Comparison of ENCODE assay signal across 1 cellular context in genomic region chr6:42105714-42106662, GRCh38.
TF ChIP-seq lines count a peak whose summit lies in the region.

No MANE protein-coding gene starts in this region.

TF ChIP-seq in HepG2, 621 proteins besides CTCF, POLR2A, EP300 and RAD21 (continued from another document):
- TF ChIP-seq SRY (CRISPR knock-in tag; IDR thresholded peaks at IDR 0.05) (0 out of 2 replicates have a peak, but pooled peaks have one; percentile 5), PHF20 (CRISPR knock-in tag; IDR thresholded peaks at IDR 0.05) (no peak), KDM5B (CRISPR knock-in tag; IDR thresholded peaks at IDR 0.05; ENCODE audit: borderline replicate concordance) (0 out of 2 replicates have a peak, but pooled peaks have one; percentile 4), RXRA (CRISPR knock-in tag; IDR thresholded peaks at IDR 0.05) (peak; percentile 56; the same call in 1 of the 2 replicates), ZNF414 (CRISPR knock-in tag; IDR thresholded peaks at IDR 0.05) (0 out of 2 replicates have a peak, but pooled peaks have one; percentile 26), ZNF572 (CRISPR knock-in tag; IDR thresholded peaks at IDR 0.05) (peak; percentile 68; the same call in 1 of the 2 replicates), EHMT2 (IDR thresholded peaks at IDR 0.05; ENCODE audit: borderline replicate concordance, low read depth, low read length) (peak; percentile 25; the same call in 1 of the 2 replicates), RARA (CRISPR knock-in tag; IDR thresholded peaks at IDR 0.05) (peak; percentile 68), ZSCAN9 (CRISPR knock-in tag; IDR thresholded peaks at IDR 0.05; ENCODE audit: borderline replicate concordance) (0 out of 2 replicates have a peak, but pooled peaks have one; percentile 32), ZNF790 (CRISPR knock-in tag; IDR thresholded peaks at IDR 0.05; ENCODE audit: borderline replicate concordance) (no peak), ZNF782 (CRISPR knock-in tag; IDR thresholded peaks at IDR 0.05; ENCODE audit: borderline replicate concordance) (peak; percentile 1; the same call in 1 of the 2 replicates), BCL6 (CRISPR knock-in tag; IDR thresholded peaks at IDR 0.05) (peak; percentile 87)
